Comparison of ENCODE assay signal across 2 cellular contexts in genomic region chr12:1713783-1714348, GRCh38.
TF ChIP-seq lines count a peak whose summit lies in the region.
"Not testable (repeated sequence)": the region's sequence is repeated elsewhere in the genome, so short reads cannot be mapped to it uniquely, and the experiment has no call there.

No MANE protein-coding gene starts in this region.

TF ChIP-seq in K562, 482 proteins besides CTCF, POLR2A, EP300 and RAD21:
- peak; percentile 73; the same call in 1 of the 2 replicates for TF ChIP-seq DPF2 (IDR thresholded peaks at IDR 0.05)
- peak; percentile 78; the same call in 1 of the 2 replicates for TF ChIP-seq HMBOX1 (IDR thresholded peaks at IDR 0.05)
- peak; percentile 76 for TF ChIP-seq SMAD4 (CRISPR knock-in tag; conservative IDR thresholded peaks at IDR 0.05)
- TF ChIP-seq TCF3 (CRISPR knock-in tag; IDR thresholded peaks at IDR 0.05), result 0 out of 2 replicates have a peak, but pooled peaks have one; percentile 37
- not testable (repeated sequence) for TF ChIP-seq NR2C2 (CRISPR knock-in tag; IDR thresholded peaks at IDR 0.05); JUND (tag; IDR thresholded peaks at IDR 0.05; ENCODE audit: borderline replicate concordance, low read depth, low read length); TEAD4 (CRISPR knock-in tag; IDR thresholded peaks at IDR 0.05; ENCODE audit: borderline replicate concordance)
- peak; percentile 29; the same call in 1 of the 2 replicates for TF ChIP-seq NR2C2 (tag; IDR thresholded peaks at IDR 0.05)
- 0 out of 2 replicates have a peak, but pooled peaks have one; percentile 9 for TF ChIP-seq JUND (IDR thresholded peaks at IDR 0.05; ENCODE audit: borderline replicate concordance, low read depth, low read length)
- TF ChIP-seq NRF1 (conservative IDR thresholded peaks at IDR 0.05 in 1 of 2, IDR thresholded peaks at IDR 0.05 in 1 of 2), result 0 out of 4 replicates have a peak, but pooled peaks of 1 of the 2 experiments have one; percentile 13
- peak; percentile 32; the same call in 1 of the 2 replicates for TF ChIP-seq FOSL1 (tag; conservative IDR thresholded peaks at IDR 0.05)
- TF ChIP-seq TEAD4 (IDR thresholded peaks at IDR 0.05; ENCODE audit: low read length), result peak; percentile 14; the same call in 1 of the 2 replicates
- TF ChIP-seq CXXC5 (CRISPR knock-in tag; IDR thresholded peaks at IDR 0.05), result peak; percentile 38
- TF ChIP-seq PKNOX1 (IDR thresholded peaks at IDR 0.05), result peak; percentile 9; the same call in 1 of the 2 replicates
- peak; percentile 63 for TF ChIP-seq ARID1B (IDR thresholded peaks at IDR 0.05)
- TF ChIP-seq CTBP1 (IDR thresholded peaks at IDR 0.05; ENCODE audit: borderline replicate concordance), result peak; percentile 18; the same call in 1 of the 2 replicates
- peak; percentile 14 for TF ChIP-seq DACH1 (IDR thresholded peaks at IDR 0.05; ENCODE audit: partially characterized antibody)
- peak; percentile 53; the same call in 1 of the 2 replicates for TF ChIP-seq ETV5 (CRISPR knock-in tag; IDR thresholded peaks at IDR 0.05; ENCODE audit: low read depth)
- TF ChIP-seq GATA2 (CRISPR knock-in tag; IDR thresholded peaks at IDR 0.05), result peak; percentile 19; the same call in 1 of the 2 replicates
- TF ChIP-seq L3MBTL2 (IDR thresholded peaks at IDR 0.05), result 0 out of 2 replicates have a peak, but pooled peaks have one; percentile 27
- TF ChIP-seq C11orf30 (IDR thresholded peaks at IDR 0.05; ENCODE audit: low read depth), result peak; percentile 12; the same call in 1 of the 2 replicates
- TF ChIP-seq ZNF592 (IDR thresholded peaks at IDR 0.05), result peak; percentile 48; the same call in 1 of the 2 replicates
- 0 out of 2 replicates have a peak, but pooled peaks have one; percentile 17 for TF ChIP-seq CC2D1A (IDR thresholded peaks at IDR 0.05)
- TF ChIP-seq SMARCE1 (IDR thresholded peaks at IDR 0.05), result peak; percentile 55; the same call in 1 of the 2 replicates
- peak; percentile 43; the same call in 1 of the 2 replicates for TF ChIP-seq DMBX1 (CRISPR knock-in tag; IDR thresholded peaks at IDR 0.05; ENCODE audit: borderline replicate concordance)
- TF ChIP-seq CBFA2T3 (IDR thresholded peaks at IDR 0.05), result peak; percentile 52
- peak; percentile 69 for TF ChIP-seq SMARCA4 (IDR thresholded peaks at IDR 0.05)
- TF ChIP-seq EHMT2 (IDR thresholded peaks at IDR 0.05), result 0 out of 2 replicates have a peak, but pooled peaks have one; percentile 59
- TF ChIP-seq CBFA2T2 (conservative IDR thresholded peaks at IDR 0.05), result 0 out of 2 replicates have a peak, but pooled peaks have one; percentile 34
- TF ChIP-seq TRIM24 (IDR thresholded peaks at IDR 0.05), result 0 out of 4 replicates have a peak, but pooled peaks of 1 of the 2 experiments have one; percentile 28

TF ChIP-seq in liver, 16 proteins besides CTCF, POLR2A, EP300 and RAD21:
- TF ChIP-seq RXRA (IDR thresholded peaks at IDR 0.05), result peak; percentile 86 to 96
- TF ChIP-seq MAX (IDR thresholded peaks at IDR 0.05), result peak; percentile 57
- peak in 1 of 2 donors; percentile 35 for TF ChIP-seq JUND (IDR thresholded peaks at IDR 0.05)
- peak; percentile 81 for TF ChIP-seq ATF3 (IDR thresholded peaks at IDR 0.05)
- TF ChIP-seq HNF4A (conservative IDR thresholded peaks at IDR 0.05), result peak; percentile 75 to 91
- peak; percentile 57 for TF ChIP-seq YY1 (IDR thresholded peaks at IDR 0.05)
- peak; percentile 86 for TF ChIP-seq SP1 (IDR thresholded peaks at IDR 0.05)
- peak; percentile 78 for TF ChIP-seq HNF4G (IDR thresholded peaks at IDR 0.05)
